1 cellular context compared by ENCODE assay signal in genomic region chr21:35614412-35614901, GRCh38.
TF ChIP-seq lines count a peak whose summit lies in the region.

No MANE protein-coding gene starts in this region.

TF ChIP-seq in K562, 482 proteins besides CTCF, POLR2A, EP300 and RAD21 (continued from another document and continues in another):
- TF ChIP-seq, protein P1, sequence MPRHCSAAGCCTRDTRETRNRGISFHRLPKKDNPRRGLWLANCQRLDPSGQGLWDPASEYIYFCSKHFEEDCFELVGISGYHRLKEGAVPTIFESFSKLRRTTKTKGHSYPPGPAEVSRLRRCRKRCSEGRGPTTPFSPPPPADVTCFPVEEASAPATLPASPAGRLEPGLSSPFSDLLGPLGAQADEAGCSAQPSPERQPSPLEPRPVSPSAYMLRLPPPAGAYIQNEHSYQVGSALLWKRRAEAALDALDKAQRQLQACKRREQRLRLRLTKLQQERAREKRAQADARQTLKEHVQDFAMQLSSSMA (CRISPR knock-in tag; IDR thresholded peaks at IDR 0.05), result no peak
- no peak for TF ChIP-seq NKRF (IDR thresholded peaks at IDR 0.05; ENCODE audit: borderline replicate concordance)
- TF ChIP-seq L3MBTL2 (IDR thresholded peaks at IDR 0.05), result peak; percentile 24; the same call in 1 of the 2 replicates
- TF ChIP-seq GABPB1 (CRISPR knock-in tag; IDR thresholded peaks at IDR 0.05), result no peak
- TF ChIP-seq, protein P2, sequence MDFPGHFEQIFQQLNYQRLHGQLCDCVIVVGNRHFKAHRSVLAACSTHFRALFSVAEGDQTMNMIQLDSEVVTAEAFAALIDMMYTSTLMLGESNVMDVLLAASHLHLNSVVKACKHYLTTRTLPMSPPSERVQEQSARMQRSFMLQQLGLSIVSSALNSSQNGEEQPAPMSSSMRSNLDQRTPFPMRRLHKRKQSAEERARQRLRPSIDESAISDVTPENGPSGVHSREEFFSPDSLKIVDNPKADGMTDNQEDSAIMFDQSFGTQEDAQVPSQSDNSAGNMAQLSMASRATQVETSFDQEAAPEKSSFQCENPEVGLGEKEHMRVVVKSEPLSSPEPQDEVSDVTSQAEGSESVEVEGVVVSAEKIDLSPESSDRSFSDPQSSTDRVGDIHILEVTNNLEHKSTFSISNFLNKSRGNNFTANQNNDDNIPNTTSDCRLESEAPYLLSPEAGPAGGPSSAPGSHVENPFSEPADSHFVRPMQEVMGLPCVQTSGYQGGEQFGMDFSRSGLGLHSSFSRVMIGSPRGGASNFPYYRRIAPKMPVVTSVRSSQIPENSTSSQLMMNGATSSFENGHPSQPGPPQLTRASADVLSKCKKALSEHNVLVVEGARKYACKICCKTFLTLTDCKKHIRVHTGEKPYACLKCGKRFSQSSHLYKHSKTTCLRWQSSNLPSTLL (IDR thresholded peaks at IDR 0.05), result no peak
- TF ChIP-seq, protein P3, sequence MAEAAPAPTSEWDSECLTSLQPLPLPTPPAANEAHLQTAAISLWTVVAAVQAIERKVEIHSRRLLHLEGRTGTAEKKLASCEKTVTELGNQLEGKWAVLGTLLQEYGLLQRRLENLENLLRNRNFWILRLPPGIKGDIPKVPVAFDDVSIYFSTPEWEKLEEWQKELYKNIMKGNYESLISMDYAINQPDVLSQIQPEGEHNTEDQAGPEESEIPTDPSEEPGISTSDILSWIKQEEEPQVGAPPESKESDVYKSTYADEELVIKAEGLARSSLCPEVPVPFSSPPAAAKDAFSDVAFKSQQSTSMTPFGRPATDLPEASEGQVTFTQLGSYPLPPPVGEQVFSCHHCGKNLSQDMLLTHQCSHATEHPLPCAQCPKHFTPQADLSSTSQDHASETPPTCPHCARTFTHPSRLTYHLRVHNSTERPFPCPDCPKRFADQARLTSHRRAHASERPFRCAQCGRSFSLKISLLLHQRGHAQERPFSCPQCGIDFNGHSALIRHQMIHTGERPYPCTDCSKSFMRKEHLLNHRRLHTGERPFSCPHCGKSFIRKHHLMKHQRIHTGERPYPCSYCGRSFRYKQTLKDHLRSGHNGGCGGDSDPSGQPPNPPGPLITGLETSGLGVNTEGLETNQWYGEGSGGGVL (CRISPR knock-in tag; IDR thresholded peaks at IDR 0.05), result no peak
- TF ChIP-seq SNRNP70 (optimal IDR thresholded peaks at IDR 0.05; ENCODE audit: low read depth, low read length), result no peak
- no peak for TF ChIP-seq ZNF217 (CRISPR knock-in tag; IDR thresholded peaks at IDR 0.05)
- TF ChIP-seq SMARCA4 (IDR thresholded peaks at IDR 0.05), result peak; percentile 61; the same call in 1 of the 2 replicates
- no peak for TF ChIP-seq MCM3 (IDR thresholded peaks at IDR 0.05)
- TF ChIP-seq ZNF766 (CRISPR knock-in tag; conservative IDR thresholded peaks at IDR 0.05), result no peak
- TF ChIP-seq CREM (IDR thresholded peaks at IDR 0.05; ENCODE audit: low read depth), result 0 out of 2 replicates have a peak, but pooled peaks have one; percentile 29
- no peak for TF ChIP-seq ILF3 (IDR thresholded peaks at IDR 0.05; ENCODE audit: borderline replicate concordance)
- no peak for TF ChIP-seq ZNF717 (CRISPR knock-in tag; IDR thresholded peaks at IDR 0.05)
- TF ChIP-seq MTA1 (IDR thresholded peaks at IDR 0.05; ENCODE audit: borderline replicate concordance), result no peak
- no peak for TF ChIP-seq ZNF77 (CRISPR knock-in tag; IDR thresholded peaks at IDR 0.05)
- TF ChIP-seq, protein P4, sequence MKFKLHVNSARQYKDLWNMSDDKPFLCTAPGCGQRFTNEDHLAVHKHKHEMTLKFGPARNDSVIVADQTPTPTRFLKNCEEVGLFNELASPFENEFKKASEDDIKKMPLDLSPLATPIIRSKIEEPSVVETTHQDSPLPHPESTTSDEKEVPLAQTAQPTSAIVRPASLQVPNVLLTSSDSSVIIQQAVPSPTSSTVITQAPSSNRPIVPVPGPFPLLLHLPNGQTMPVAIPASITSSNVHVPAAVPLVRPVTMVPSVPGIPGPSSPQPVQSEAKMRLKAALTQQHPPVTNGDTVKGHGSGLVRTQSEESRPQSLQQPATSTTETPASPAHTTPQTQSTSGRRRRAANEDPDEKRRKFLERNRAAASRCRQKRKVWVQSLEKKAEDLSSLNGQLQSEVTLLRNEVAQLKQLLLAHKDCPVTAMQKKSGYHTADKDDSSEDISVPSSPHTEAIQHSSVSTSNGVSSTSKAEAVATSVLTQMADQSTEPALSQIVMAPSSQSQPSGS (CRISPR knock-in tag; IDR thresholded peaks at IDR 0.05), result no peak
- TF ChIP-seq BHLHE40 (IDR thresholded peaks at IDR 0.05; ENCODE audit: low read length), result peak; percentile 81
- TF ChIP-seq HLTF (IDR thresholded peaks at IDR 0.05), result no peak
- no peak for TF ChIP-seq BCL6 (CRISPR knock-in tag; IDR thresholded peaks at IDR 0.05)
- no peak; the same call in 1 of the 2 replicates for TF ChIP-seq ATF7 (IDR thresholded peaks at IDR 0.05)
- TF ChIP-seq SMAD1 (IDR thresholded peaks at IDR 0.05; ENCODE audit: low read depth, low read length, partially characterized antibody), result no peak
- TF ChIP-seq U2AF2 (optimal IDR thresholded peaks at IDR 0.05; ENCODE audit: low read depth, low read length), result no peak
- no peak for TF ChIP-seq SUPT5H (IDR thresholded peaks at IDR 0.05)
- no peak for TF ChIP-seq SREBF2 (CRISPR knock-in tag; IDR thresholded peaks at IDR 0.05)
- no peak for TF ChIP-seq U2AF1 (optimal IDR thresholded peaks at IDR 0.05; ENCODE audit: low read depth, low read length)
- TF ChIP-seq, protein P5, sequence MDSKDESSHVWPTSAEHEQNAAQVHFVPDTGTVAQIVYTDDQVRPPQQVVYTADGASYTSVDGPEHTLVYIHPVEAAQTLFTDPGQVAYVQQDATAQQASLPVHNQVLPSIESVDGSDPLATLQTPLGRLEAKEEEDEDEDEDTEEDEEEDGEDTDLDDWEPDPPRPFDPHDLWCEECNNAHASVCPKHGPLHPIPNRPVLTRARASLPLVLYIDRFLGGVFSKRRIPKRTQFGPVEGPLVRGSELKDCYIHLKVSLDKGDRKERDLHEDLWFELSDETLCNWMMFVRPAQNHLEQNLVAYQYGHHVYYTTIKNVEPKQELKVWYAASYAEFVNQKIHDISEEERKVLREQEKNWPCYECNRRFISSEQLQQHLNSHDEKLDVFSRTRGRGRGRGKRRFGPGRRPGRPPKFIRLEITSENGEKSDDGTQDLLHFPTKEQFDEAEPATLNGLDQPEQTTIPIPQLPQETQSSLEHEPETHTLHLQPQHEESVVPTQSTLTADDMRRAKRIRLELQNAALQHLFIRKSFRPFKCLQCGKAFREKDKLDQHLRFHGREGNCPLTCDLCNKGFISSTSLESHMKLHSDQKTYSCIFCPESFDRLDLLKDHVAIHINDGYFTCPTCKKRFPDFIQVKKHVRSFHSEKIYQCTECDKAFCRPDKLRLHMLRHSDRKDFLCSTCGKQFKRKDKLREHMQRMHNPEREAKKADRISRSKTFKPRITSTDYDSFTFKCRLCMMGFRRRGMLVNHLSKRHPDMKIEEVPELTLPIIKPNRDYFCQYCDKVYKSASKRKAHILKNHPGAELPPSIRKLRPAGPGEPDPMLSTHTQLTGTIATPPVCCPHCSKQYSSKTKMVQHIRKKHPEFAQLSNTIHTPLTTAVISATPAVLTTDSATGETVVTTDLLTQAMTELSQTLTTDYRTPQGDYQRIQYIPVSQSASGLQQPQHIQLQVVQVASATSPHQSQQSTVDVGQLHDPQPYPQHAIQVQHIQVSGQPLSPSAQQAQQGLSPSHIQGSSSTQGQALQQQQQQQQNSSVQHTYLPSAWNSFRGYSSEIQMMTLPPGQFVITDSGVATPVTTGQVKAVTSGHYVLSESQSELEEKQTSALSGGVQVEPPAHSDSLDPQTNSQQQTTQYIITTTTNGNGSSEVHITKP (IDR thresholded peaks at IDR 0.05; ENCODE audit: partially characterized antibody), result no peak
- TF ChIP-seq ZNF347 (CRISPR knock-in tag; IDR thresholded peaks at IDR 0.05; ENCODE audit: low read depth), result no peak
- TF ChIP-seq E2F6 (IDR thresholded peaks at IDR 0.05; ENCODE audit: borderline replicate concordance in 1 of 2, extremely low read depth in 1 of 2, insufficient read depth in 1 of 2, insufficient read length in 1 of 2, low read depth in 1 of 2, low read length in 1 of 2, poor library complexity in 1 of 2, severe bottlenecking in 1 of 2), result no peak
- no peak for TF ChIP-seq PHTF2 (CRISPR knock-in tag; IDR thresholded peaks at IDR 0.05)
- no peak for TF ChIP-seq ZNF274 (IDR thresholded peaks at IDR 0.05; ENCODE audit: borderline replicate concordance, low read depth, low read length)
- peak in 1 of 2 experiments; percentile 72; a peak in 2 of 4 replicates for TF ChIP-seq RCOR1 (IDR thresholded peaks at IDR 0.05; ENCODE audit: borderline replicate concordance in 1 of 2, low read depth in 2 of 2, low read length in 2 of 2)
- no peak for TF ChIP-seq CGGBP1 (CRISPR knock-in tag; IDR thresholded peaks at IDR 0.05)
- TF ChIP-seq NONO (IDR thresholded peaks at IDR 0.05; ENCODE audit: low read depth in 2 of 2, low read length in 1 of 2), result no peak
- TF ChIP-seq TAF9B (IDR thresholded peaks at IDR 0.05; ENCODE audit: partially characterized antibody), result no peak
- TF ChIP-seq HMGXB4 (CRISPR knock-in tag; IDR thresholded peaks at IDR 0.05), result no peak
- TF ChIP-seq ZNF174 (CRISPR knock-in tag; IDR thresholded peaks at IDR 0.05), result no peak
- TF ChIP-seq SIRT6 (IDR thresholded peaks at IDR 0.05; ENCODE audit: low read depth, low read length), result no peak
- TF ChIP-seq ZNF785 (CRISPR knock-in tag; IDR thresholded peaks at IDR 0.05), result no peak
- peak; percentile 20; the same call in 1 of the 2 replicates for TF ChIP-seq GATA2 (CRISPR knock-in tag; IDR thresholded peaks at IDR 0.05)
- no peak for TF ChIP-seq NR2F6 (CRISPR knock-in tag; IDR thresholded peaks at IDR 0.05)
- no peak for TF ChIP-seq NR3C1 (CRISPR knock-in tag; IDR thresholded peaks at IDR 0.05)
- TF ChIP-seq SRSF3 (IDR thresholded peaks at IDR 0.05; ENCODE audit: insufficient read depth, low read length), result no peak
- peak in 1 of 2 experiments; percentile 48; a peak in 1 of 4 replicates for TF ChIP-seq MAZ (CRISPR knock-in tag; conservative IDR thresholded peaks at IDR 0.05 in 1 of 2, IDR thresholded peaks at IDR 0.05 in 1 of 2)
- TF ChIP-seq REST (CRISPR knock-in tag; IDR thresholded peaks at IDR 0.05; ENCODE audit: low read depth), result no peak
- TF ChIP-seq HOXB6 (CRISPR knock-in tag; IDR thresholded peaks at IDR 0.05; ENCODE audit: borderline replicate concordance), result no peak
- TF ChIP-seq JUN (IDR thresholded peaks at IDR 0.05; ENCODE audit: borderline replicate concordance, low read depth, low read length), result 0 out of 2 replicates have a peak, but pooled peaks have one; percentile 27
- TF ChIP-seq JUN (CRISPR knock-in tag; IDR thresholded peaks at IDR 0.05; ENCODE audit: borderline replicate concordance), result no peak
- TF ChIP-seq ZNF146 (CRISPR knock-in tag; IDR thresholded peaks at IDR 0.05; ENCODE audit: unreplicated experiment), result no peak
- TF ChIP-seq ZNF699 (CRISPR knock-in tag; IDR thresholded peaks at IDR 0.05; ENCODE audit: insufficient replicate concordance), result no peak
